Comparison of ENCODE assay signal across 25 cellular contexts in the genomic region with DNA sequence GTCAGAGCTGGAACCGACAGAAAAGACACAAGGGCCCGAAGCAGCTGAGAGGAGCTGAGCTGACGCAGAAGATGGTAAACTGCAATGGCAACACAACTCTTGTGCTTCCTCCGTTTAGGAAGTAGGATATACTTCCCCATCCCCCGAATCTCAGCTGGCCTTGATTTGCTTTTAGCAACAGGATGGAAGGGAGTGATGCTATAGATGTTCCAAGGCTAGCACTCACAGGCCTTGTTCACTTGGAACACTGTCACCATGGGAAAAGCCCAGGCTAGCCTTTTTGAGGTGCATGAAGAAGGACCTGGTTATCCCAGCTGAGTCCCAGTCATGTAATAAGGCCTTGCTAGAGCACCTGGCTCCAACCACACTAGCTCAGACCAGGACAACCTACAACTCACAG. TPM values are rescaled to one million over a fixed set of nuclear protein-coding genes. Genes with fewer than 3 reads are reported as not detected.
DNase-seq lines count a peak whose midpoint lies in the region; ATAC-seq and TF ChIP-seq lines count a peak whose summit lies in the region.
"Had no signal": no experiment of that assay in that cellular context is flagged by ENCODE, and none has a peak within 500 bp of the region (broad histone marks: within the 10 kb centered on the region; RNA-seq: fewer than 3 reads in every experiment).

No MANE protein-coding gene starts in this region.

- H2BK5ac ChIP-seq in mesenchymal stem cell (ENCODE audit: low read depth, low read length, poor library complexity, severe bottlenecking), result no peak overlapping the region

- peaks cover 28 to 64% of the 10 kb centered on the region in 2 donors for H3K36me3 Mint-ChIP-seq in activated T-cell treated with anti-CD3 and anti-CD28 coated beads, Interleukin-2, amount 50 U/mL, for 72 hours (ENCODE audit: insufficient read depth in 2 of 2)
- H3K36me3 Mint-ChIP-seq in CD8-positive, alpha-beta memory T cell, result peaks cover 14 to 94% (median 30%) of the 10 kb centered on the region in 3 donors
- H3K36me3 Mint-ChIP-seq in WTC11, result peaks cover 78% of the 10 kb centered on the region

- no peak overlapping the region for H3K4me3 ChIP-seq in CD8-positive, alpha-beta memory T cell (ENCODE audit: low read length)
- no peak overlapping the region for H3K4me3 ChIP-seq in mesenchymal stem cell (ENCODE audit: insufficient read depth in 1 of 2, low read depth in 1 of 2, low read length in 2 of 2)
- H3K4me3 ChIP-seq: heart right ventricle, prostate gland, right lobe of liver, SK-N-MC, tibial nerve had no signal

- H3K4me1 ChIP-seq in CD8-positive, alpha-beta memory T cell (ENCODE audit: insufficient read depth, low read length), result peaks cover 2% of the 10 kb centered on the region
- peaks cover 1% of the 10 kb centered on the region for H3K4me1 ChIP-seq in mesenchymal stem cell (ENCODE audit: control insufficient read depth, insufficient read depth, low read depth, low read length)
- H3K4me1 ChIP-seq: Caco-2, prostate gland, tibial nerve had no signal

- no peaks in the 10 kb centered on the region for H3K9me3 Mint-ChIP-seq in activated T-cell treated with anti-CD3 and anti-CD28 coated beads, Interleukin-2, amount 50 U/mL, for 72 hours
- no peaks in the 10 kb centered on the region for H3K9me3 Mint-ChIP-seq in CD8-positive, alpha-beta memory T cell
- H3K9me3 Mint-ChIP-seq in WTC11, result no peaks in the 10 kb centered on the region
- H3K9me3 Mint-ChIP-seq: mesothelial cell of epicardium had no signal

- no peak overlapping the region for H2BK120ac ChIP-seq in mesenchymal stem cell (ENCODE audit: low read depth, low read length)

- ATAC-seq in activated T-cell treated with anti-CD3 and anti-CD28 coated beads, Interleukin-2, amount 50 U/mL, for 72 hours (replicated peaks in 1 of 2), result no peak
- ATAC-seq in WTC11 (no peak), GM21619 (IDR thresholded peaks at IDR 0.05; ENCODE audit: unreplicated experiment) (no peak)
- ATAC-seq: heart right ventricle, HepG2, PC-3, right lobe of liver had no signal

- peaks cover 97% of the 10 kb centered on the region for H3K36me3 ChIP-seq in CD8-positive, alpha-beta memory T cell (ENCODE audit: insufficient read depth, low read length)
- H3K36me3 ChIP-seq in mesenchymal stem cell (ENCODE audit: control insufficient read depth in 1 of 2, insufficient read depth in 2 of 2, low read depth in 1 of 2, low read length in 2 of 2), result peaks cover 59 to 100% of the 10 kb centered on the region in 2 experiments

- no peak overlapping the region for H3K18ac ChIP-seq in mesenchymal stem cell (ENCODE audit: low read depth in 1 of 2, low read length in 2 of 2)

- H3K27me3 Mint-ChIP-seq in activated T-cell treated with anti-CD3 and anti-CD28 coated beads, Interleukin-2, amount 50 U/mL, for 72 hours (ENCODE audit: low read depth), result no peaks in the 10 kb centered on the region
- H3K27me3 Mint-ChIP-seq in CD8-positive, alpha-beta memory T cell, result no peaks in the 10 kb centered on the region
- no peaks in the 10 kb centered on the region for H3K27me3 Mint-ChIP-seq in WTC11 (ENCODE audit: low read depth)

- CTCF ChIA-PET in CD8-positive, alpha-beta memory T cell (lab: Charles Lee), result interaction anchor here (0.6 to 1.1 kb wide), 3 partner anchors 10 to 219 kb away, joined by 3 to 4 read pairs (median 3); no protein-coding TSS in a partner anchor
- CTCF ChIA-PET in WTC11 (lab: Charles Lee), result interaction anchor here (0.9 kb wide), 1 partner anchor 8 kb away, joined by 3 read pairs; no protein-coding TSS in a partner anchor

- DNase-seq in activated T-cell treated with anti-CD3 and anti-CD28 coated beads, Interleukin-2, amount 50 U/mL, for 72 hours, result no peak
- DNase-seq in activated T-cell treated with anti-CD3 and anti-CD28 coated beads, Interleukin-2, amount 50 U/mL, for 48 hours, result no peak
- no peak for DNase-seq in CD8-positive, alpha-beta memory T cell
- DNase-seq in WTC11 (ENCODE audit: low spot score), result no peak
- DNase-seq in mesenchymal stem cell, result no peak
- DNase-seq in HuH-7 (ENCODE audit: low spot score), result no peak
- DNase-seq: activated CD4-positive, alpha-beta T cell treated with anti-CD3 and anti-CD28 coated beads for 4 hours; activated CD8-positive, alpha-beta memory T cell treated with anti-CD3 and anti-CD28 coated beads, Interleukin-2, amount 50 U/mL, for 4 hours; activated effector memory CD4-positive, alpha-beta T cell treated with anti-CD3 and anti-CD28 coated beads, Interleukin-2, amount 50 U/mL, for 16 hours; Caco-2; heart right ventricle; Kasumi-1; NCI-H1417 treated with DMSO at 0.1 percent for 48 hours; NCI-H2029 treated with DMSO at 0.1 percent for 48 hours; NCI-H524 treated with DMSO at 0.1 percent for 48 hours; occipital lobe; PC-3; right lobe of liver; stimulated activated CD4-positive, alpha-beta T cell treated with anti-CD3 and anti-CD28 coated beads, Interleukin-2, amount 100 ng/mL, for 48 hours had no signal

- H3K79me1 ChIP-seq in mesenchymal stem cell (replicated peaks; ENCODE audit: low read length, poor library complexity, severe bottlenecking), result peaks cover 25% of the 10 kb centered on the region

- H3K23ac ChIP-seq in mesenchymal stem cell (ENCODE audit: low read length in 2 of 2), result no peak overlapping the region

- no peaks in the 10 kb centered on the region for H3K27me3 ChIP-seq in CD8-positive, alpha-beta memory T cell (ENCODE audit: insufficient read depth, low read length, poor library complexity, severe bottlenecking)
- no peaks in the 10 kb centered on the region for H3K27me3 ChIP-seq in mesenchymal stem cell (ENCODE audit: control insufficient read depth in 1 of 2, insufficient read depth in 1 of 2, low read length in 2 of 2)
- H3K27me3 ChIP-seq: heart right ventricle, right lobe of liver, tibial nerve had no signal

- H3K4ac ChIP-seq in mesenchymal stem cell (ENCODE audit: low read depth in 1 of 2, low read length in 2 of 2), result no peak overlapping the region

- H4K91ac ChIP-seq in mesenchymal stem cell (ENCODE audit: low read length), result no peak overlapping the region

- H3K4me3 Mint-ChIP-seq in activated T-cell treated with anti-CD3 and anti-CD28 coated beads, Interleukin-2, amount 50 U/mL, for 72 hours, result no peak overlapping the region
- no peak overlapping the region for H3K4me3 Mint-ChIP-seq in CD8-positive, alpha-beta memory T cell
- no peak overlapping the region for H3K4me3 Mint-ChIP-seq in WTC11
- H3K4me3 Mint-ChIP-seq: mesothelial cell of epicardium had no signal

- H2BK15ac ChIP-seq in mesenchymal stem cell (ENCODE audit: low read depth, poor library complexity, severe bottlenecking), result no peak overlapping the region

- H3K4me2 ChIP-seq in mesenchymal stem cell (ENCODE audit: low read length, poor library complexity, severe bottlenecking), result no peak overlapping the region

- WGBS in mesenchymal stem cell, result 94% methylated on average over 5 of the region's 5 CpGs

- peak overlapping the region; percentile 83 for H3K27ac Mint-ChIP-seq in activated T-cell treated with anti-CD3 and anti-CD28 coated beads, Interleukin-2, amount 50 U/mL, for 72 hours
- peak overlapping the region; percentile 47 to 92 (median 66) for H3K27ac Mint-ChIP-seq in CD8-positive, alpha-beta memory T cell
- 0 out of 2 replicates have a peak overlapping the region, but pooled peaks have one; percentile 33 for H3K27ac Mint-ChIP-seq in WTC11
- H3K27ac Mint-ChIP-seq: mesothelial cell of epicardium had no signal

- H2BK12ac ChIP-seq in mesenchymal stem cell (ENCODE audit: low read length in 2 of 2), result no peak overlapping the region

- POLR2A ChIA-PET in CD8-positive, alpha-beta memory T cell (lab: Charles Lee), result no interaction called here
- POLR2A ChIA-PET in WTC11 (lab: Charles Lee), result interaction anchor here (0.5 kb wide), 1 partner anchor 69 kb away, joined by 4 read pairs; no protein-coding TSS in a partner anchor

- no peaks in the 10 kb centered on the region for H3K9me3 ChIP-seq in CD8-positive, alpha-beta memory T cell (ENCODE audit: low read length)
- H3K9me3 ChIP-seq in mesenchymal stem cell (ENCODE audit: control insufficient read depth, low read length), result no peaks in the 10 kb centered on the region
- H3K9me3 ChIP-seq: Caco-2, heart right ventricle, prostate gland, tibial nerve had no signal

- no peak overlapping the region for H3K9ac ChIP-seq in mesenchymal stem cell (ENCODE audit: low read length)

- H3K14ac ChIP-seq in mesenchymal stem cell (ENCODE audit: low read length in 2 of 2), result no peak overlapping the region

- no peak overlapping the region for H3K27ac ChIP-seq in CD8-positive, alpha-beta memory T cell (ENCODE audit: low read depth, low read length)
- H3K27ac ChIP-seq in mesenchymal stem cell (ENCODE audit: low read length, poor library complexity, severe bottlenecking), result no peak overlapping the region
- H3K27ac ChIP-seq: heart right ventricle, prostate gland, right lobe of liver, SK-N-MC, tibial nerve had no signal

- H3K4me1 Mint-ChIP-seq in activated T-cell treated with anti-CD3 and anti-CD28 coated beads, Interleukin-2, amount 50 U/mL, for 72 hours (ENCODE audit: low read depth), result peaks cover 56% of the 10 kb centered on the region
- H3K4me1 Mint-ChIP-seq in CD8-positive, alpha-beta memory T cell, result peaks cover 7 to 20% (median 19%) of the 10 kb centered on the region in 3 donors
- 0 out of 2 replicates have a peak, but pooled peaks cover 2% of the 10 kb centered on the region for H3K4me1 Mint-ChIP-seq in WTC11
- H3K4me1 Mint-ChIP-seq: mesothelial cell of epicardium had no signal

- no peak for TF ChIP-seq CTCF in WTC11 (IDR thresholded peaks at IDR 0.05)

- no peak overlapping the region for H2AFZ ChIP-seq in mesenchymal stem cell (ENCODE audit: low read depth, low read length)

- H2AK5ac ChIP-seq in mesenchymal stem cell (ENCODE audit: low read length, severe bottlenecking), result no peak overlapping the region

- H4K8ac ChIP-seq in mesenchymal stem cell (ENCODE audit: low read length), result peak overlapping the region; percentile 42

TF ChIP-seq in WTC11, 78 proteins besides CTCF, POLR2A, EP300 and RAD21:
- TF ChIP-seq MYBL2 (CRISPR knock-in tag; IDR thresholded peaks at IDR 0.05) (no peak), ZNF396 (CRISPR knock-in tag; IDR thresholded peaks at IDR 0.05; ENCODE audit: borderline replicate concordance) (no peak), PREB (CRISPR knock-in tag; IDR thresholded peaks at IDR 0.05; ENCODE audit: borderline replicate concordance) (no peak), ESRRA (CRISPR knock-in tag; IDR thresholded peaks at IDR 0.05; ENCODE audit: borderline replicate concordance) (no peak)

RNA-seq across cellular contexts. Expression of gene STAT1, which starts 26.0 kb away (rescaled TPM):
- 100 to 1,000 TPM; 441 to 563 TPM for total RNA-seq in activated T-cell treated with anti-CD3 and anti-CD28 coated beads, Interleukin-2, amount 50 U/mL, for 72 hours
- total RNA-seq in CD8-positive, alpha-beta memory T cell, result 100 to 1,000 TPM; 142 to 145 TPM
- polyA plus RNA-seq in CD8-positive, alpha-beta memory T cell, result 173 TPM
- 36.1 to 41.3 TPM (median 39.5 TPM) in 3 replicates for total RNA-seq in WTC11 (2021)
- polyA plus RNA-seq in mesenchymal stem cell (2013, experiment 1 of 2), result 77.9 TPM
- polyA plus RNA-seq in mesenchymal stem cell (2013, experiment 2 of 2), result 78.1 TPM

Comparison
In these comparisons a context has a peak if more than half of its experiments do, and no peak if none do; other contexts are left out.
1. H3K27ac Mint-ChIP-seq: peak in every context shown above with its lines; median percentile 83 in activated T-cell treated with anti-CD3 and anti-CD28 coated beads, Interleukin-2, amount 50 U/mL, for 72 hours; 66 in CD8-positive, alpha-beta memory T cell; 33 in WTC11.